Comparison of ENCODE assay signal across 8 cellular contexts in the genomic region with DNA sequence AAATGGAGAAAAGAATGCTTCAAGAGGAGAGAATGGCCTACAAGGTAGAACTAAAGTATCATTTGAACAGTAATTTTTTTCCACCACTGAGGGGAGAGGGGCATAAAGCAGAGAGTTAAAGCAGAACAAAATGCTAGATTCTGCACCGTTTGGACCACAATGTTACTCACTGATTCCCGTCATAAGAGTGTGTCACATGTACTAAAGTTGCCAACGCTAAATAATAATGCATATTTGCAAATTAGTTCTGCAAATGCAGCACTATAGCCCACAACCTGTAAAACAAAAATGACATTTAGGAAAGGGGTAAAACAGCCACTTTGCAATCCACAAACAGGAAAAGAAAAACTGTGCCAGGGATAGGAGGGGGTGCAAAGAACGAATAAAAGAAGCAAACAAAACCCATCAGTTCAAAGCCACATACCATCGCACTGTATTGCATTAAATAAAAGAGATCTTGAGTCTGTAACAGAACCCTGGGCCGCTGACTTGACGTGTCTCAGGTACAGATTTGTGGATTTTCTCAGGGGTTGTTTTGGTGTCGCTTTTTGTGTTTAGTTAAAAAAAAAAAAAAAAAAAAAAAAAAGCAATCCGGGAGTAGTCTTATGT. TPM values are rescaled to one million over a fixed set of nuclear protein-coding genes. Genes with fewer than 3 reads are reported as not detected.
DNase-seq lines count a peak whose midpoint lies in the region; ATAC-seq and TF ChIP-seq lines count a peak whose summit lies in the region.

No MANE protein-coding gene starts in this region.

- TF ChIP-seq CTCF in AG04449 (IDR thresholded peaks at IDR 0.05; ENCODE audit: insufficient read depth, low read length, missing control alignments) (no peak), astrocyte of the spinal cord (IDR thresholded peaks at IDR 0.05; ENCODE audit: low read depth, low read length) (no peak)

- no peaks in the 10 kb centered on the region for H3K36me3 ChIP-seq in HUES6 (ENCODE audit: control insufficient read depth, insufficient read depth, low read length)
- H3K36me3 ChIP-seq in mesendoderm (ENCODE audit: control insufficient read depth, insufficient read depth, low read length), result no peaks in the 10 kb centered on the region

- no peak overlapping the region for H3K18ac ChIP-seq in mesendoderm (ENCODE audit: low read length)

- no peaks in the 10 kb centered on the region for H3K79me1 ChIP-seq in mesendoderm (ENCODE audit: low read length)

- no peak overlapping the region for H3K4ac ChIP-seq in mesendoderm (ENCODE audit: low read depth, low read length)

- CTCF ChIA-PET in AG04449 (lab: Yijun Ruan, JAX), result no interaction called here

- no peak overlapping the region for H2BK120ac ChIP-seq in mesendoderm (ENCODE audit: low read depth, low read length)

- ATAC-seq in GM18519 (IDR thresholded peaks at IDR 0.05; ENCODE audit: low FRiP score, unreplicated experiment) (no peak), HG02763 (IDR thresholded peaks at IDR 0.05; ENCODE audit: unreplicated experiment) (no peak), GM19397 (IDR thresholded peaks at IDR 0.05; ENCODE audit: unreplicated experiment) (no peak)

- H3K4me1 ChIP-seq in HUES6 (ENCODE audit: control insufficient read depth, insufficient read depth, low read length) (peaks cover 43% of the 10 kb centered on the region), mesendoderm (ENCODE audit: control insufficient read depth, low read depth, low read length) (peaks cover 6% of the 10 kb centered on the region)

- WGBS in mesendoderm (ENCODE audit: extremely low coverage, insufficient coverage, low lambda C conversion rate), result no CpG with 5 or more reads among the region's 9 CpGs

- DNase-seq in AG04449 (ENCODE audit: low read depth, low spot score), result no peak
- peak; percentile 61 for DNase-seq in astrocyte of the spinal cord (ENCODE audit: low read depth, low spot score)
- no peak for DNase-seq in mesendoderm
- DNase-seq in NCI-H510A treated with DMSO at 0.1 percent for 48 hours (lab: John Stamatoyannopoulos, UW), result no peak

- in situ Hi-C loops in astrocyte of the spinal cord (cut with HindIII; ENCODE audit: low sequenced_read_pairs), result loop anchor here (25.0 kb wide), 1 partner anchor 209 kb away; no protein-coding TSS in a partner anchor

- peaks cover 54% of the 10 kb centered on the region for H3K27me3 ChIP-seq in HUES6 (ENCODE audit: control insufficient read depth, insufficient read depth, low read length)
- H3K27me3 ChIP-seq in mesendoderm (ENCODE audit: insufficient read depth, low read length, poor library complexity), result no peaks in the 10 kb centered on the region

- H3K4me3 ChIP-seq in AG04449 (ENCODE audit: low read depth, low read length) (peak overlapping the region; percentile 63), HUES6 (ENCODE audit: low read depth, low read length) (peak overlapping the region; percentile 90), astrocyte of the spinal cord (ENCODE audit: low read depth, low read length) (peak overlapping the region; percentile 59), mesendoderm (ENCODE audit: low read length) (peak overlapping the region; percentile 60)

- H3K9ac ChIP-seq in HUES6 (ENCODE audit: low read length), result peak overlapping the region; percentile 89
- peak overlapping the region; percentile 93 for H3K9ac ChIP-seq in mesendoderm (ENCODE audit: low read length)

- H2BK5ac ChIP-seq in mesendoderm (ENCODE audit: low read length), result no peak overlapping the region

- H4K5ac ChIP-seq in mesendoderm (ENCODE audit: low read length), result no peak overlapping the region

- H2BK15ac ChIP-seq in mesendoderm (replicated peaks; ENCODE audit: low read depth), result no peak overlapping the region

- H3K56ac ChIP-seq in mesendoderm (ENCODE audit: low read length), result peak overlapping the region; percentile 97

- peak overlapping the region; percentile 39 for H2AK5ac ChIP-seq in mesendoderm (ENCODE audit: low read length)

- no peak overlapping the region for H3K23ac ChIP-seq in mesendoderm (ENCODE audit: low read length)

- no peaks in the 10 kb centered on the region for H3K79me2 ChIP-seq in mesendoderm (ENCODE audit: control insufficient read depth, insufficient read depth, low read length)

- H3K27ac ChIP-seq in HUES6 (ENCODE audit: low read depth, low read length) (peak overlapping the region; percentile 51; the same call in 1 of the 2 replicates), mesendoderm (ENCODE audit: low read depth, low read length) (peak overlapping the region; percentile 81)

- POLR2A ChIA-PET in AG04449 (lab: Yijun Ruan, JAX), result interaction anchor here (0.7 kb wide), 1 partner anchor 11 kb away, joined by 5 read pairs; no protein-coding TSS in a partner anchor

- H3K9me3 ChIP-seq in HUES6 (ENCODE audit: control insufficient read depth, insufficient read depth, low read depth, low read length), result no peaks in the 10 kb centered on the region

- H3K4me2 ChIP-seq in mesendoderm (ENCODE audit: low read length), result peak overlapping the region; percentile 81

- no peak overlapping the region for H4K8ac ChIP-seq in mesendoderm (ENCODE audit: low read depth, low read length)

RNA-seq across cellular contexts. Expression of a gene that starts 7.7 kb away (rescaled TPM):
- 1.8 TPM for polyA plus RNA-seq in mesendoderm (2013, experiment 1 of 2)
- 1.5 TPM for polyA plus RNA-seq in mesendoderm (2013, experiment 2 of 2)
